Comparison of ENCODE assay signal across 14 cellular contexts in the genomic region with DNA sequence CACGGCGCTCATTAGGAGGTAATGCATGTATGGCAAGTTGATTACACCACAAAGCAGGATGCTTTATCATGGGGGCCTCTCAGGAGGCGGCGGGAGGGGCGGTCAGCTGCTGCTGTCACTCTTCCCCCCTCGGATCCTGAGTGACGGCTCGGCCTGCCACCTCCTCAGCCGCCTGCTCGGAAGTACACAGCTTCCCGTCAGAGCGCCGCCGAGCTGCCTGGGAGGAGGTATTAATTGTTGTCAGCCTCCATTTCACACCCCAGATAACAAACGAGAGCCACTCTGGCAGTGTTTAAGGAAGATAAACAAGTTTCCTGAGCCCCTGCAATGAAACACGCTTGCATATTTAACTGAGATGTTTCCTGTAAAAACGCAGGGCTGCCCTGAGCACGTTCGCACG.
A peak's percentile ranks its signal among the peaks of the same experiment; 100 is the strongest.
DNase-seq lines count a peak whose midpoint lies in the region; ATAC-seq and TF ChIP-seq lines count a peak whose summit lies in the region.
"Had no signal": no experiment of that assay in that cellular context is flagged by ENCODE, and none has a peak within 500 bp of the region (broad histone marks: within the 10 kb centered on the region; RNA-seq: fewer than 3 reads in every experiment).

No MANE protein-coding gene starts in this region.

- H3K9me3 ChIP-seq in BLaER1 (no peaks in the 10 kb centered on the region), body of pancreas (no peaks in the 10 kb centered on the region)
- H3K9me3 ChIP-seq: esophagus squamous epithelium, MG63 had no signal

- no peaks in the 10 kb centered on the region for H3K36me3 ChIP-seq in BLaER1
- no peaks in the 10 kb centered on the region for H3K36me3 ChIP-seq in mesendoderm (ENCODE audit: control insufficient read depth, insufficient read depth, low read length)
- no peaks in the 10 kb centered on the region for H3K36me3 ChIP-seq in body of pancreas (replicated peaks in 1 of 2; ENCODE audit: insufficient read depth in 1 of 2, low read depth in 2 of 2)
- H3K36me3 ChIP-seq: esophagus squamous epithelium, MG63 had no signal

- H3K36me3 Mint-ChIP-seq in endothelial cell (ENCODE audit: low read depth, unreplicated experiment): no peaks in the 10 kb centered on the region
- H3K36me3 Mint-ChIP-seq in activated T-cell treated with anti-CD3 and anti-CD28 coated beads, Interleukin-2, amount 50 U/mL, for 72 hours (ENCODE audit: insufficient read depth in 2 of 2): no peaks in the 10 kb centered on the region

- no peak for TF ChIP-seq POLR2A in body of pancreas (IDR thresholded peaks at IDR 0.05)

- H3K56ac ChIP-seq in mesendoderm (ENCODE audit: low read length): peak overlapping the region; percentile 74

- WGBS in mesendoderm (ENCODE audit: extremely low coverage, insufficient coverage, low lambda C conversion rate): no CpG with 5 or more reads among the region's 20 CpGs
- WGBS in body of pancreas, 2 donors: 12 to 18% methylated on average over 15 to 20 of the region's 20 CpGs

- peaks cover 2% of the 10 kb centered on the region for H3K27me3 Mint-ChIP-seq in endothelial cell (ENCODE audit: unreplicated experiment)
- H3K27me3 Mint-ChIP-seq in activated T-cell treated with anti-CD3 and anti-CD28 coated beads, Interleukin-2, amount 50 U/mL, for 72 hours (ENCODE audit: low read depth): peaks cover 47% of the 10 kb centered on the region

- intact Hi-C loops in body of pancreas (cut with DNase I): no loop called here

- no peaks in the 10 kb centered on the region for H3K9me3 Mint-ChIP-seq in endothelial cell (ENCODE audit: unreplicated experiment)
- no peaks in the 10 kb centered on the region for H3K9me3 Mint-ChIP-seq in activated T-cell treated with anti-CD3 and anti-CD28 coated beads, Interleukin-2, amount 50 U/mL, for 72 hours

- H3K27ac Mint-ChIP-seq in endothelial cell (ENCODE audit: unreplicated experiment): peak overlapping the region; percentile 75
- no peak overlapping the region for H3K27ac Mint-ChIP-seq in activated T-cell treated with anti-CD3 and anti-CD28 coated beads, Interleukin-2, amount 50 U/mL, for 72 hours

- H3K4me2 ChIP-seq in BLaER1 (peak overlapping the region; percentile 80), mesendoderm (ENCODE audit: low read length) (no peak overlapping the region)

- no peak for ATAC-seq in body of pancreas
- ATAC-seq in GM18502 (IDR thresholded peaks at IDR 0.05; ENCODE audit: poor library complexity, unreplicated experiment): no peak
- no peak for ATAC-seq in activated T-cell treated with anti-CD3 and anti-CD28 coated beads, Interleukin-2, amount 50 U/mL, for 72 hours (replicated peaks in 1 of 2)
- ATAC-seq in GM21526 (IDR thresholded peaks at IDR 0.05; ENCODE audit: low FRiP score, unreplicated experiment): no peak
- ATAC-seq: activated CD4-positive, CD25-positive, alpha-beta regulatory T cell treated with anti-CD3 and anti-CD28 coated beads, Interleukin-2, amount 50 U/mL, for 24 hours had no signal

- no peak overlapping the region for H4K8ac ChIP-seq in mesendoderm (ENCODE audit: low read depth, low read length)

- H3K4me3 ChIP-seq in BLaER1 (0 out of 2 replicates have a peak overlapping the region, but pooled peaks have one; percentile 18), mesendoderm (ENCODE audit: low read length) (no peak overlapping the region), body of pancreas (no peak overlapping the region)
- H3K4me3 ChIP-seq: esophagus squamous epithelium, MG63 had no signal

- H3K27me3 ChIP-seq in BLaER1 (peaks cover 11% of the 10 kb centered on the region), mesendoderm (ENCODE audit: insufficient read depth, low read length, poor library complexity) (no peaks in the 10 kb centered on the region), body of pancreas (no peaks in the 10 kb centered on the region)
- H3K27me3 ChIP-seq: MG63 had no signal

- H3K27ac ChIP-seq in BLaER1 (peak overlapping the region; percentile 14; the same call in 1 of the 2 replicates), mesendoderm (ENCODE audit: low read depth, low read length) (peak overlapping the region; percentile 61), body of pancreas (no peak overlapping the region)
- H3K27ac ChIP-seq: esophagus squamous epithelium had no signal

- H3K79me2 ChIP-seq in mesendoderm (ENCODE audit: control insufficient read depth, insufficient read depth, low read length): no peaks in the 10 kb centered on the region

- H4K20me1 ChIP-seq in BLaER1: 0 out of 2 replicates have a peak, but pooled peaks cover 7% of the 10 kb centered on the region

- peak overlapping the region; percentile 53 for H2BK5ac ChIP-seq in mesendoderm (ENCODE audit: low read length)

- no peak overlapping the region for H3K18ac ChIP-seq in mesendoderm (ENCODE audit: low read length)

- H3K9ac ChIP-seq in BLaER1 (0 out of 2 replicates have a peak overlapping the region, but pooled peaks have one; percentile 47), mesendoderm (ENCODE audit: low read length) (peak overlapping the region; percentile 33)

- no peak overlapping the region for H3K4ac ChIP-seq in mesendoderm (ENCODE audit: low read depth, low read length)

- no peak overlapping the region for H3K23ac ChIP-seq in mesendoderm (ENCODE audit: low read length)

- TF ChIP-seq CTCF in endothelial cell (IDR thresholded peaks at IDR 0.05; ENCODE audit: unreplicated experiment) (no peak), body of pancreas (IDR thresholded peaks at IDR 0.05) (no peak)

- no peaks in the 10 kb centered on the region for H3K79me1 ChIP-seq in mesendoderm (ENCODE audit: low read length)

- H4K5ac ChIP-seq in mesendoderm (ENCODE audit: low read length): no peak overlapping the region

- peak; percentile 22 for DNase-seq in NCI-H510A (lab: John Stamatoyannopoulos, UW)
- DNase-seq in endothelial cell (ENCODE audit: low spot score): peak; percentile 43
- peak; percentile 90 for DNase-seq in mesendoderm
- no peak for DNase-seq in body of pancreas
- no peak for DNase-seq in activated T-cell treated with anti-CD3 and anti-CD28 coated beads, Interleukin-2, amount 50 U/mL, for 72 hours
- DNase-seq: activated T-cell treated with anti-CD3 and anti-CD28 coated beads, Interleukin-2, amount 50 U/mL, for 48 hours; cortex of kidney; esophagus squamous epithelium; mammary epithelial cell; MG63 had no signal

- H2AK5ac ChIP-seq in mesendoderm (ENCODE audit: low read length): no peak overlapping the region

- H3K4me1 ChIP-seq in BLaER1 (peaks cover 99% of the 10 kb centered on the region), mesendoderm (ENCODE audit: control insufficient read depth, low read depth, low read length) (peaks cover 3% of the 10 kb centered on the region), body of pancreas (no peaks in the 10 kb centered on the region)
- H3K4me1 ChIP-seq: esophagus squamous epithelium had no signal

- H3K4me3 Mint-ChIP-seq in endothelial cell (ENCODE audit: unreplicated experiment): no peak overlapping the region
- H3K4me3 Mint-ChIP-seq in activated T-cell treated with anti-CD3 and anti-CD28 coated beads, Interleukin-2, amount 50 U/mL, for 72 hours: no peak overlapping the region

- no peak overlapping the region for H2BK120ac ChIP-seq in mesendoderm (ENCODE audit: low read depth, low read length)

- no peak overlapping the region for H2BK15ac ChIP-seq in mesendoderm (replicated peaks; ENCODE audit: low read depth)

- H3K4me1 Mint-ChIP-seq in endothelial cell (ENCODE audit: unreplicated experiment): peaks cover 8% of the 10 kb centered on the region
- peaks cover 8% of the 10 kb centered on the region for H3K4me1 Mint-ChIP-seq in activated T-cell treated with anti-CD3 and anti-CD28 coated beads, Interleukin-2, amount 50 U/mL, for 72 hours (ENCODE audit: low read depth)

Comparison
In these comparisons a context has a peak if more than half of its experiments do, and no peak if none do; other contexts are left out.
1. H3K27ac ChIP-seq: peak in BLaER1 (single experiment) and mesendoderm (single experiment); none in body of pancreas (0 of 4).
2. DNase-seq: peak in NCI-H510A (single experiment), endothelial cell (single experiment) and mesendoderm (single experiment); none in body of pancreas (0 of 4) and activated T-cell treated with anti-CD3 and anti-CD28 coated beads, Interleukin-2, amount 50 U/mL, for 72 hours (0 of 2).